In genomic region chr5:135229679-135230132, GRCh38 we compare ENCODE assay signal across 18 cellular contexts.
A peak's percentile ranks its signal among the peaks of the same experiment; 100 is the strongest.
DNase-seq lines count a peak whose midpoint lies in the region; ATAC-seq and TF ChIP-seq lines count a peak whose summit lies in the region.
"Had no signal": no experiment of that assay in that cellular context is flagged by ENCODE, and none has a peak within 500 bp of the region (broad histone marks: within the 10 kb centered on the region; RNA-seq: fewer than 3 reads in every experiment).

No MANE protein-coding gene starts in this region.

- no peaks in the 10 kb centered on the region for H3K4me1 Mint-ChIP-seq in activated T-cell treated with anti-CD3 and anti-CD28 coated beads, Interleukin-2, amount 50 U/mL, for 24 hours (ENCODE audit: low read depth)

- H3K4me3 Mint-ChIP-seq in activated T-cell treated with anti-CD3 and anti-CD28 coated beads, Interleukin-2, amount 50 U/mL, for 24 hours, result no peak overlapping the region

- H3K27ac ChIP-seq in HL-60 (replicated peaks) (peak overlapping the region; percentile 69), thoracic aorta (peak overlapping the region; percentile 58 to 68)
- H3K27ac ChIP-seq: PC-9, SK-N-MC had no signal

- H3K27me3 ChIP-seq in HL-60 (ENCODE audit: insufficient read depth, poor library complexity, severe bottlenecking) (no peaks in the 10 kb centered on the region), thoracic aorta (replicated peaks; ENCODE audit: insufficient read depth) (no peaks in the 10 kb centered on the region)
- H3K27me3 ChIP-seq: BE2C had no signal

- H3K4me1 ChIP-seq in mucosa of descending colon (ENCODE audit: low read depth) (no peaks in the 10 kb centered on the region), thoracic aorta (ENCODE audit: control insufficient read depth in 1 of 2, low read depth in 2 of 2) (peaks cover 12 to 38% of the 10 kb centered on the region in 2 donors)

- H3K9me3 Mint-ChIP-seq in activated T-cell treated with anti-CD3 and anti-CD28 coated beads, Interleukin-2, amount 50 U/mL, for 24 hours, result no peaks in the 10 kb centered on the region

- intact Hi-C loops in mucosa of descending colon (cut with DNase I, micrococcal nuclease), result no loop called here

- no peaks in the 10 kb centered on the region for H3K9me3 ChIP-seq in mucosa of descending colon
- no peaks in the 10 kb centered on the region for H3K9me3 ChIP-seq in thoracic aorta
- H3K9me3 ChIP-seq: BE2C had no signal

- TF ChIP-seq CTCF in HL-60 (IDR thresholded peaks at IDR 0.05; ENCODE audit: insufficient read depth, low read length), result no peak
- no peak for TF ChIP-seq CTCF in mucosa of descending colon (IDR thresholded peaks at IDR 0.05)
- TF ChIP-seq CTCF in thoracic aorta (IDR thresholded peaks at IDR 0.05), result no peak

- peaks cover 2% of the 10 kb centered on the region for H3K27me3 Mint-ChIP-seq in activated T-cell treated with anti-CD3 and anti-CD28 coated beads, Interleukin-2, amount 50 U/mL, for 24 hours

- no peaks in the 10 kb centered on the region for H3K36me3 Mint-ChIP-seq in activated T-cell treated with anti-CD3 and anti-CD28 coated beads, Interleukin-2, amount 50 U/mL, for 24 hours (ENCODE audit: low read depth)

- no peak overlapping the region for H3K4me3 ChIP-seq in HL-60 (replicated peaks; ENCODE audit: insufficient read depth, low read length)
- H3K4me3 ChIP-seq in mucosa of descending colon, result no peak overlapping the region
- H3K4me3 ChIP-seq in thoracic aorta, result no peak overlapping the region
- H3K4me3 ChIP-seq: GM23248, PC-9, SK-N-MC had no signal

- H3K27ac Mint-ChIP-seq in activated T-cell treated with anti-CD3 and anti-CD28 coated beads, Interleukin-2, amount 50 U/mL, for 24 hours, result no peak overlapping the region

- DNase-seq in HL-60 (ENCODE audit: low read depth in 1 of 2, low spot score in 1 of 2), result no peak
- peak; percentile 65 for DNase-seq in amniotic epithelial cell (ENCODE audit: low read depth)
- DNase-seq in mucosa of descending colon, result peak in 1 of 3 donors; percentile 39
- DNase-seq in thoracic aorta (ENCODE audit: low spot score), result no peak
- no peak for DNase-seq in activated T-cell treated with anti-CD3 and anti-CD28 coated beads, Interleukin-2, amount 50 U/mL, for 24 hours
- no peak for DNase-seq in HK-2 (ENCODE audit: unreplicated experiment)
- DNase-seq: BE2C, GM23248, KBM-7, NCI-H1105, NCI-H187, NCI-H2171, NCI-H446 treated with DMSO at 0.1 percent for 48 hours, NCI-H748 treated with DMSO at 0.1 percent for 48 hours, PC-9 had no signal

- ATAC-seq in mucosa of descending colon, result peak; percentile 71
- no peak for ATAC-seq in thoracic aorta (ENCODE audit: insufficient number of reproducible peaks, low FRiP score, low read depth)
- ATAC-seq in esophagus mucosa, result no peak
- ATAC-seq: HCT116 had no signal

- H3K36me3 ChIP-seq in mucosa of descending colon (ENCODE audit: low read depth) (no peaks in the 10 kb centered on the region), thoracic aorta (no peaks in the 10 kb centered on the region)
- H3K36me3 ChIP-seq: BE2C had no signal
